12 cellular contexts compared by ENCODE assay signal in genomic region chr6:159267165-159267564, GRCh38.
DNase-seq lines count a peak whose midpoint lies in the region; ATAC-seq and TF ChIP-seq lines count a peak whose summit lies in the region.
"Had no signal": no experiment of that assay in that cellular context is flagged by ENCODE, and none has a peak within 500 bp of the region (broad histone marks: within the 10 kb centered on the region; RNA-seq: fewer than 3 reads in every experiment).

No MANE protein-coding gene starts in this region.

- H3K36me3 Mint-ChIP-seq in activated CD4-positive, alpha-beta memory T cell treated with anti-CD3 and anti-CD28 coated beads for 36 hours = no peaks in the 10 kb centered on the region

- POLR2A ChIA-PET in activated CD4-positive, alpha-beta memory T cell treated with anti-CD3 and anti-CD28 coated beads for 36 hours (lab: Charles Lee) = no interaction called here

- no peaks in the 10 kb centered on the region for H3K4me1 Mint-ChIP-seq in activated CD4-positive, alpha-beta memory T cell treated with anti-CD3 and anti-CD28 coated beads for 36 hours (ENCODE audit: low read depth)

- no peak for TF ChIP-seq EP300 in Ishikawa (IDR thresholded peaks at IDR 0.05; ENCODE audit: borderline replicate concordance)

- no peak for ATAC-seq in HG03521 (IDR thresholded peaks at IDR 0.05; ENCODE audit: unreplicated experiment)
- ATAC-seq: activated T-cell treated with anti-CD3 and anti-CD28 coated beads, Interleukin-2, amount 50 U/mL, for 4 hours had no signal

- CTCF ChIA-PET in activated CD4-positive, alpha-beta memory T cell treated with anti-CD3 and anti-CD28 coated beads for 36 hours (lab: Charles Lee) = no interaction called here

- peaks cover 2% of the 10 kb centered on the region for H3K27me3 Mint-ChIP-seq in activated CD4-positive, alpha-beta memory T cell treated with anti-CD3 and anti-CD28 coated beads for 36 hours

- DNase-seq in EL = peak; percentile 12
- DNase-seq in activated CD4-positive, alpha-beta memory T cell treated with anti-CD3 and anti-CD28 coated beads for 36 hours = peak; percentile 24
- peak; percentile 4 for DNase-seq in iris pigment epithelial cell (ENCODE audit: low read depth)
- DNase-seq in DMS153 treated with DMSO at 0.1 percent for 48 hours (lab: John Stamatoyannopoulos, UW; ENCODE audit: unreplicated experiment) = no peak
- DNase-seq in NCI-H2227 (lab: John Stamatoyannopoulos, UW; ENCODE audit: unreplicated experiment) = no peak
- DNase-seq: activated T-cell treated with anti-CD3 and anti-CD28 coated beads, Interleukin-2, amount 50 U/mL, for 4 hours; mammary epithelial cell; NCI-H187 treated with DMSO at 0.1 percent for 48 hours; nucleus accumbens had no signal

- intact Hi-C loops in activated CD4-positive, alpha-beta memory T cell treated with anti-CD3 and anti-CD28 coated beads for 36 hours (cut with micrococcal nuclease) = no loop called here

- H3K9me3 Mint-ChIP-seq in activated CD4-positive, alpha-beta memory T cell treated with anti-CD3 and anti-CD28 coated beads for 36 hours = no peaks in the 10 kb centered on the region
- H3K9me3 Mint-ChIP-seq: activated T-cell treated with anti-CD3 and anti-CD28 coated beads, Interleukin-2, amount 50 U/mL, for 4 hours; T-helper 2 cell treated with Interferon-gamma antibody and Interleukin-4, amounts not matched to agents 5 μg/mL and 100 μg/mL, for 36 hours had no signal

- no peak overlapping the region for H3K4me3 Mint-ChIP-seq in activated CD4-positive, alpha-beta memory T cell treated with anti-CD3 and anti-CD28 coated beads for 36 hours
- H3K4me3 Mint-ChIP-seq: activated T-cell treated with anti-CD3 and anti-CD28 coated beads, Interleukin-2, amount 50 U/mL, for 4 hours; T-helper 2 cell treated with Interferon-gamma antibody and Interleukin-4, amounts not matched to agents 5 μg/mL and 100 μg/mL, for 36 hours had no signal

- H3K27ac Mint-ChIP-seq in activated CD4-positive, alpha-beta memory T cell treated with anti-CD3 and anti-CD28 coated beads for 36 hours = no peak overlapping the region
- H3K27ac Mint-ChIP-seq: T-helper 2 cell treated with Interferon-gamma antibody and Interleukin-4, amounts not matched to agents 5 μg/mL and 100 μg/mL, for 36 hours had no signal

- TF ChIP-seq RAD21 in Ishikawa (IDR thresholded peaks at IDR 0.05; ENCODE audit: low read depth) = no peak

TF ChIP-seq in Ishikawa, 13 proteins besides CTCF, POLR2A, EP300 and RAD21:
- TF ChIP-seq TCF12 (IDR thresholded peaks at IDR 0.05; ENCODE audit: low read depth) (no peak), CEBPB (IDR thresholded peaks at IDR 0.05) (no peak), CREB1 (IDR thresholded peaks at IDR 0.05; ENCODE audit: low read depth) (no peak), TEAD4 (IDR thresholded peaks at IDR 0.05) (peak; percentile 23; the same call in 1 of the 2 replicates), YY1 (IDR thresholded peaks at IDR 0.05; ENCODE audit: low read depth) (peak; percentile 53; the same call in 1 of the 2 replicates)
- TF ChIP-seq, protein P1, sequence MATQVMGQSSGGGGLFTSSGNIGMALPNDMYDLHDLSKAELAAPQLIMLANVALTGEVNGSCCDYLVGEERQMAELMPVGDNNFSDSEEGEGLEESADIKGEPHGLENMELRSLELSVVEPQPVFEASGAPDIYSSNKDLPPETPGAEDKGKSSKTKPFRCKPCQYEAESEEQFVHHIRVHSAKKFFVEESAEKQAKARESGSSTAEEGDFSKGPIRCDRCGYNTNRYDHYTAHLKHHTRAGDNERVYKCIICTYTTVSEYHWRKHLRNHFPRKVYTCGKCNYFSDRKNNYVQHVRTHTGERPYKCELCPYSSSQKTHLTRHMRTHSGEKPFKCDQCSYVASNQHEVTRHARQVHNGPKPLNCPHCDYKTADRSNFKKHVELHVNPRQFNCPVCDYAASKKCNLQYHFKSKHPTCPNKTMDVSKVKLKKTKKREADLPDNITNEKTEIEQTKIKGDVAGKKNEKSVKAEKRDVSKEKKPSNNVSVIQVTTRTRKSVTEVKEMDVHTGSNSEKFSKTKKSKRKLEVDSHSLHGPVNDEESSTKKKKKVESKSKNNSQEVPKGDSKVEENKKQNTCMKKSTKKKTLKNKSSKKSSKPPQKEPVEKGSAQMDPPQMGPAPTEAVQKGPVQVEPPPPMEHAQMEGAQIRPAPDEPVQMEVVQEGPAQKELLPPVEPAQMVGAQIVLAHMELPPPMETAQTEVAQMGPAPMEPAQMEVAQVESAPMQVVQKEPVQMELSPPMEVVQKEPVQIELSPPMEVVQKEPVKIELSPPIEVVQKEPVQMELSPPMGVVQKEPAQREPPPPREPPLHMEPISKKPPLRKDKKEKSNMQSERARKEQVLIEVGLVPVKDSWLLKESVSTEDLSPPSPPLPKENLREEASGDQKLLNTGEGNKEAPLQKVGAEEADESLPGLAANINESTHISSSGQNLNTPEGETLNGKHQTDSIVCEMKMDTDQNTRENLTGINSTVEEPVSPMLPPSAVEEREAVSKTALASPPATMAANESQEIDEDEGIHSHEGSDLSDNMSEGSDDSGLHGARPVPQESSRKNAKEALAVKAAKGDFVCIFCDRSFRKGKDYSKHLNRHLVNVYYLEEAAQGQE (IDR thresholded peaks at IDR 0.05; ENCODE audit: low read depth) = peak; percentile 93

Comparison
In these comparisons a context has a peak if more than half of its experiments do, and no peak if none do; other contexts are left out.
1. DNase-seq: peak in EL (single experiment), activated CD4-positive, alpha-beta memory T cell treated with anti-CD3 and anti-CD28 coated beads for 36 hours (single experiment) and iris pigment epithelial cell (single experiment); none in DMS153 treated with DMSO at 0.1 percent for 48 hours (single experiment) and NCI-H2227 (single experiment).